Comparison of ENCODE assay signal across 30 cellular contexts in genomic region chr3:64546856-64547255, GRCh38.
"Had no signal": no experiment of that assay in that cellular context is flagged by ENCODE, and none has a peak within 500 bp of the region (broad histone marks: within the 10 kb centered on the region; RNA-seq: fewer than 3 reads in every experiment).

No MANE protein-coding gene starts in this region.

- H3K27me3 Mint-ChIP-seq: effector memory CD8-positive, alpha-beta T cell; naive B cell; stimulated activated memory B cell treated with anti-CD40 and anti-IgM and Interleukin-4, amounts not matched to agents 10 μg/mL and 1 μg/mL and 100 μg/mL, for 72 hours; T-helper 17 cell had no signal

- H3K4me1 Mint-ChIP-seq: activated naive CD8-positive, alpha-beta T cell treated with anti-CD3 and anti-CD28 coated beads for 36 hours; naive B cell; stimulated activated memory B cell treated with anti-CD40 and anti-IgM and Interleukin-4, amounts not matched to agents 10 μg/mL and 1 μg/mL and 100 μg/mL, for 72 hours; T-helper 17 cell had no signal

- H3K36me3 ChIP-seq: esophagus squamous epithelium, right lobe of liver, WERI-Rb-1 had no signal

- ATAC-seq: activated CD4-positive, CD25-positive, alpha-beta regulatory T cell treated with anti-CD3 and anti-CD28 coated beads, Interleukin-2, amount 50 U/mL, for 24 hours; body of pancreas; effector memory CD8-positive, alpha-beta T cell; left ventricle myocardium superior; right lobe of liver; stimulated activated memory B cell treated with anti-CD40 and anti-IgM and Interleukin-4, amounts not matched to agents 10 μg/mL and 1 μg/mL and 100 μg/mL, for 72 hours; T-helper 17 cell; upper lobe of right lung had no signal

- DNase-seq: activated CD4-positive, alpha-beta T cell treated with anti-CD3 and anti-CD28 coated beads for 48 hours; activated CD4-positive, alpha-beta T cell treated with anti-CD3 and anti-CD28 coated beads, Interleukin-2, amount 50 U/mL, for 48 hours; activated CD8-positive, alpha-beta memory T cell treated with anti-CD3 and anti-CD28 coated beads for 24 hours; activated effector memory CD4-positive, alpha-beta T cell treated with anti-CD3 and anti-CD28 coated beads, Interleukin-2, amount 50 U/mL, for 16 hours; activated naive CD4-positive, alpha-beta T cell treated with anti-CD3 and anti-CD28 coated beads for 36 hours; activated naive CD8-positive, alpha-beta T cell treated with anti-CD3 and anti-CD28 coated beads for 36 hours; adrenal gland; aorta; body of pancreas; dermis blood vessel endothelial cell; effector memory CD8-positive, alpha-beta T cell; esophagus squamous epithelium; foreskin melanocyte; left ventricle myocardium superior; naive B cell; posterior cingulate gyrus; right lobe of liver; stimulated activated CD4-positive, alpha-beta T cell treated with anti-CD3 and anti-CD28 coated beads, Interleukin-4, amount 100 ng/mL, for 24 hours; stomach; T-helper 17 cell; T1000; thyroid gland; upper lobe of right lung; WERI-Rb-1 had no signal

- H3K27me3 ChIP-seq: adrenal gland, body of pancreas, right lobe of liver, stomach, thyroid gland, upper lobe of right lung had no signal

- H3K9me3 Mint-ChIP-seq: activated T-helper 1 cell treated with anti-CD3 and anti-CD28 coated beads, Interleukin-12 subunit alpha, Interleukin-12 subunit beta, Interleukin-2, Interleukin-4 antibody, amounts not matched to agents 30 ng/mL and 10 ng/mL and 1 ng/mL, durations not matched to agents 14 hours and 24 hours and 36 hours; stimulated activated memory B cell treated with anti-CD40 and anti-IgM and Interleukin-4, amounts not matched to agents 10 μg/mL and 1 μg/mL and 100 μg/mL, for 72 hours had no signal

- H3K4me1 ChIP-seq: adrenal gland, body of pancreas, thyroid gland had no signal

- H3K4me3 ChIP-seq: adrenal gland, body of pancreas, esophagus squamous epithelium, right lobe of liver, skin epidermis, stomach, thyroid gland, upper lobe of right lung had no signal

- H3K27ac Mint-ChIP-seq: activated naive CD4-positive, alpha-beta T cell treated with anti-CD3 and anti-CD28 coated beads for 36 hours; activated naive CD8-positive, alpha-beta T cell treated with anti-CD3 and anti-CD28 coated beads for 36 hours; activated T-helper 1 cell treated with anti-CD3 and anti-CD28 coated beads, Interleukin-12 subunit alpha, Interleukin-12 subunit beta, Interleukin-2, Interleukin-4 antibody, amounts not matched to agents 30 ng/mL and 10 ng/mL and 1 ng/mL, durations not matched to agents 14 hours and 24 hours and 36 hours; effector memory CD8-positive, alpha-beta T cell; naive B cell; stimulated activated memory B cell treated with anti-CD40 and anti-IgM and Interleukin-4, amounts not matched to agents 10 μg/mL and 1 μg/mL and 100 μg/mL, for 72 hours; T-helper 17 cell had no signal

- FAIRE-seq: colon, islet of Langerhans had no signal

- H3K27ac ChIP-seq: adrenal gland, body of pancreas, right lobe of liver, skin epidermis, thyroid gland, upper lobe of right lung, WERI-Rb-1 had no signal

- H3K4me3 Mint-ChIP-seq: activated naive CD4-positive, alpha-beta T cell treated with anti-CD3 and anti-CD28 coated beads for 36 hours; activated naive CD8-positive, alpha-beta T cell treated with anti-CD3 and anti-CD28 coated beads for 36 hours; activated T-helper 1 cell treated with anti-CD3 and anti-CD28 coated beads, Interleukin-12 subunit alpha, Interleukin-12 subunit beta, Interleukin-2, Interleukin-4 antibody, amounts not matched to agents 30 ng/mL and 10 ng/mL and 1 ng/mL, durations not matched to agents 14 hours and 24 hours and 36 hours; effector memory CD8-positive, alpha-beta T cell; naive B cell; stimulated activated memory B cell treated with anti-CD40 and anti-IgM and Interleukin-4, amounts not matched to agents 10 μg/mL and 1 μg/mL and 100 μg/mL, for 72 hours; T-helper 17 cell had no signal

- H3K36me3 Mint-ChIP-seq: activated naive CD8-positive, alpha-beta T cell treated with anti-CD3 and anti-CD28 coated beads for 36 hours; naive B cell; stimulated activated memory B cell treated with anti-CD40 and anti-IgM and Interleukin-4, amounts not matched to agents 10 μg/mL and 1 μg/mL and 100 μg/mL, for 72 hours had no signal

- H3K9me3 ChIP-seq: adrenal gland, body of pancreas, esophagus squamous epithelium, right lobe of liver, stomach, thyroid gland, upper lobe of right lung had no signal
